ENCODE assay signal across 1 cellular context in genomic region chr14:101132051-101132541, GRCh38.
TF ChIP-seq lines count a peak whose summit lies in the region.

No MANE protein-coding gene starts in this region.

TF ChIP-seq in SK-N-SH, 30 proteins besides CTCF, POLR2A, EP300 and RAD21 (continued from another document):
- TF ChIP-seq USF2 (IDR thresholded peaks at IDR 0.05; ENCODE audit: borderline replicate concordance, low read depth, low read length), result no peak
- no peak for TF ChIP-seq NRF1 (IDR thresholded peaks at IDR 0.05; ENCODE audit: low read depth, low read length)
- TF ChIP-seq PBX3 (IDR thresholded peaks at IDR 0.05), result no peak
- TF ChIP-seq JUND (IDR thresholded peaks at IDR 0.05), result no peak
- no peak for TF ChIP-seq RFX5 (IDR thresholded peaks at IDR 0.05; ENCODE audit: low read length)
